In genomic region chr6:6434723-6435122, GRCh38 we compare ENCODE assay signal across 2 cellular contexts.
TF ChIP-seq lines count a peak whose summit lies in the region.

No MANE protein-coding gene starts in this region.

TF ChIP-seq in HepG2, 621 proteins besides CTCF, POLR2A, EP300 and RAD21:
- no peak for TF ChIP-seq HHEX (CRISPR knock-in tag; IDR thresholded peaks at IDR 0.05)
- TF ChIP-seq MAFK (conservative IDR thresholded peaks at IDR 0.05 in 1 of 2, IDR thresholded peaks at IDR 0.05 in 1 of 2; ENCODE audit: low read length in 2 of 2): peak; percentile 76 to 93
- peak; percentile 83; the same call in 1 of the 2 replicates for TF ChIP-seq MAFF (IDR thresholded peaks at IDR 0.05; ENCODE audit: low read depth, low read length)
- TF ChIP-seq ZNF142 (CRISPR knock-in tag; IDR thresholded peaks at IDR 0.05): no peak
- no peak for TF ChIP-seq PCBP2 (optimal IDR thresholded peaks at IDR 0.05; ENCODE audit: low read depth, low read length, poor library complexity, severe bottlenecking)

TF ChIP-seq in H1, 55 proteins besides CTCF, POLR2A, EP300 and RAD21:
- TF ChIP-seq MAFK (IDR thresholded peaks at IDR 0.05; ENCODE audit: low read depth, low read length): peak; percentile 16; the same call in 1 of the 2 replicates
- TF ChIP-seq TAF1 (IDR thresholded peaks at IDR 0.05; ENCODE audit: low read depth, low read length): no peak
- TF ChIP-seq SIRT6 (IDR thresholded peaks at IDR 0.05; ENCODE audit: low read length): no peak
- TF ChIP-seq BACH1 (IDR thresholded peaks at IDR 0.05; ENCODE audit: low read length): no peak
